Comparison of ENCODE assay signal across 1 cellular context in the genomic region with DNA sequence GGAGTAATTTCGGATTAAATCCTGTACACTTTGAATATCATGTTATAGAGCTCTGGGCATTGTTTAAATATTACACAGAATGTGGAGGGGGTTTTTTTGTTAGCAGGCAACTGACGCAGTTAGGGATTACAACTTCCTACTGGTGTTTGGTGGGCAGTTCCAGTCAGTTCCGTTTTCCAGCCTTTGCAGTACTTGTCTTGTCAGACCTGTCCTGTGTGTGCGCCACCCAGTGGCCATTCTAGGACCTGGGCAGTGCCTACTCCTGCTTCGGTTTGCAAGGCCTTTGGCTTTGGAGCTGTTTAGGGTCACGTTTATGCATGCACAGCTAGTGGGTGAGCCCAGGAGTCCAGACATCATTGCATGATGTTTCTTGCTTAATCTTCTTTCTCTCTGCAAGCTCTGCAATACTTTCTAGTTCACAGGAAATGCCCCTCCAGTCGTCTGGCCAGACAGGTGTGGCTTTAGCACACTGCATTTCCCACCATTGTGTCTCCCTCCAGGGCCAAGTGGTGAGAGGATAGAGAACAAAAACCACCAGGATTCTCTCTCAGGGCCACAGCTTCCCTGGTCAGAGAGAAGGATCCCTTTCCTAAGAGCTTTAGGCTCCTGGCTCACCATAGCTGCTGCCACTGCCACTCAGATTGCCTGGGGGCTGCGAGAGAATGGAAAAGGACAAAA.
TF ChIP-seq lines count a peak whose summit lies in the region.

No MANE protein-coding gene starts in this region.

TF ChIP-seq in WTC11, 78 proteins besides CTCF, POLR2A, EP300 and RAD21 (continued from another document):
- TF ChIP-seq FOXJ3 (CRISPR knock-in tag; IDR thresholded peaks at IDR 0.05; ENCODE audit: borderline replicate concordance) = no peak
